ENCODE assay signal across 26 cellular contexts in the genomic region with DNA sequence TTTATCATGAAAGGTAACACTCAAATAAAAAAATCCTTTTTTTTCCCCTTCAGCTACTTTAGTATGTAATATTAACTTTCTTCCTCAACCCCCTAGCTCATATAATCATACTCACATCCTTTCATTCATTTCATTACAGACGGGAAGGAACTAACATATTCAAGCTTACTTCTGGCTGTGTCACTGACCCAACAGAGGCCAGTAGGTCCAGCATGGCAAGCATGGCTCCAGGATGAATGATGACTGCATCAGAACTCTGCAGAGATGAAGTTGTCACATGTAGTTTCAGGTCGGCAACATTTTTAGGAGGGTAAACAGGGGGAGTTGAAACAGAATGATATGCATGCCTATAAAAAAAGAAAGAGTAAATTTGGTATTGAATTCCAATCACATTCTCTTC.
"Had no signal": no experiment of that assay in that cellular context is flagged by ENCODE, and none has a peak within 500 bp of the region (broad histone marks: within the 10 kb centered on the region; RNA-seq: fewer than 3 reads in every experiment).

No MANE protein-coding gene starts in this region.

- H3K4me1 ChIP-seq: ascending aorta had no signal

- ATAC-seq: activated CD4-positive, alpha-beta T cell treated with anti-CD3 and anti-CD28 coated beads for 36 hours; activated CD8-positive, alpha-beta memory T cell treated with anti-CD3 and anti-CD28 coated beads, Interleukin-2, amount 10 ng/mL, durations not matched to agents 7 days and 5 days; activated CD8-positive, alpha-beta T cell treated with anti-CD3 and anti-CD28 coated beads, Interleukin-2, amount 10 ng/mL, durations not matched to agents 7 days and 5 days; activated naive CD8-positive, alpha-beta T cell treated with anti-CD3 and anti-CD28 coated beads, Interleukin-2, amount 50 U/mL, for 24 hours; esophagus mucosa; heart left ventricle had no signal

- H3K4me3 ChIP-seq: adrenal gland, ascending aorta, heart left ventricle had no signal

- H3K27ac ChIP-seq: adrenal gland, ascending aorta, heart left ventricle had no signal

- FAIRE-seq: colon, frontal cortex had no signal

- H3K36me3 Mint-ChIP-seq: activated CD4-positive, alpha-beta memory T cell treated with anti-CD3 and anti-CD28 coated beads for 36 hours; activated CD8-positive, alpha-beta memory T cell treated with anti-CD3 and anti-CD28 coated beads, Interleukin-2, amount 10 ng/mL, durations not matched to agents 7 days and 5 days; activated naive CD4-positive, alpha-beta T cell treated with anti-CD3 and anti-CD28 coated beads, Interleukin-2, amount 50 U/mL, for 24 hours; activated naive CD8-positive, alpha-beta T cell treated with anti-CD3 and anti-CD28 coated beads for 36 hours had no signal

- H3K4me3 Mint-ChIP-seq: activated CD4-positive, alpha-beta memory T cell treated with anti-CD3 and anti-CD28 coated beads for 36 hours; activated CD4-positive, alpha-beta T cell treated with anti-CD3 and anti-CD28 coated beads for 36 hours; activated CD4-positive, alpha-beta T cell treated with anti-CD3 and anti-CD28 coated beads, Interleukin-2, amount 10 ng/mL, durations not matched to agents 24 days and 14 days; activated CD8-positive, alpha-beta memory T cell treated with anti-CD3 and anti-CD28 coated beads, Interleukin-2, amount 10 ng/mL, durations not matched to agents 7 days and 5 days; activated CD8-positive, alpha-beta T cell treated with anti-CD3 and anti-CD28 coated beads, Interleukin-2, amount 10 ng/mL, durations not matched to agents 7 days and 5 days; activated naive CD4-positive, alpha-beta T cell treated with anti-CD3 and anti-CD28 coated beads for 36 hours; activated naive CD4-positive, alpha-beta T cell treated with anti-CD3 and anti-CD28 coated beads, Interleukin-2, amount 50 U/mL, for 24 hours; activated naive CD8-positive, alpha-beta T cell treated with anti-CD3 and anti-CD28 coated beads for 36 hours; activated naive CD8-positive, alpha-beta T cell treated with anti-CD3 and anti-CD28 coated beads, Interleukin-2, amount 50 U/mL, for 24 hours; activated T-helper 1 cell treated with anti-CD3 and anti-CD28 coated beads, Interleukin-12 subunit alpha, Interleukin-12 subunit beta, Interleukin-2, Interleukin-4 antibody, amounts not matched to agents 30 ng/mL and 10 ng/mL and 1 ng/mL, durations not matched to agents 14 hours and 24 hours and 36 hours had no signal

- H3K27me3 Mint-ChIP-seq: activated CD4-positive, alpha-beta memory T cell treated with anti-CD3 and anti-CD28 coated beads for 36 hours; activated CD4-positive, alpha-beta T cell treated with anti-CD3 and anti-CD28 coated beads for 36 hours; activated CD4-positive, alpha-beta T cell treated with anti-CD3 and anti-CD28 coated beads, Interleukin-2, amount 10 ng/mL, durations not matched to agents 24 days and 14 days; activated CD8-positive, alpha-beta memory T cell treated with anti-CD3 and anti-CD28 coated beads, Interleukin-2, amount 10 ng/mL, durations not matched to agents 7 days and 5 days; activated naive CD4-positive, alpha-beta T cell treated with anti-CD3 and anti-CD28 coated beads, Interleukin-2, amount 50 U/mL, for 24 hours; activated naive CD8-positive, alpha-beta T cell treated with anti-CD3 and anti-CD28 coated beads for 36 hours had no signal

- H3K9me3 Mint-ChIP-seq: activated CD4-positive, alpha-beta memory T cell treated with anti-CD3 and anti-CD28 coated beads for 36 hours; activated CD4-positive, alpha-beta T cell treated with anti-CD3 and anti-CD28 coated beads, Interleukin-2, amount 10 ng/mL, durations not matched to agents 24 days and 14 days; activated naive CD4-positive, alpha-beta T cell treated with anti-CD3 and anti-CD28 coated beads for 36 hours; activated naive CD4-positive, alpha-beta T cell treated with anti-CD3 and anti-CD28 coated beads, Interleukin-2, amount 50 U/mL, for 24 hours; activated naive CD8-positive, alpha-beta T cell treated with anti-CD3 and anti-CD28 coated beads for 36 hours; activated naive CD8-positive, alpha-beta T cell treated with anti-CD3 and anti-CD28 coated beads, Interleukin-2, amount 50 U/mL, for 24 hours; activated T-helper 1 cell treated with anti-CD3 and anti-CD28 coated beads, Interleukin-12 subunit alpha, Interleukin-12 subunit beta, Interleukin-2, Interleukin-4 antibody, amounts not matched to agents 30 ng/mL and 10 ng/mL and 1 ng/mL, durations not matched to agents 14 hours and 24 hours and 36 hours; activated T-helper 2 cell treated with anti-CD3 and anti-CD28 coated beads, Interferon-gamma antibody, Interleukin-2, Interleukin-4, amounts not matched to agents 10 μg/mL and 5 μg/mL and 100 μg/mL, durations not matched to agents 14 hours and 24 hours and 36 hours had no signal

- H3K27ac Mint-ChIP-seq: activated CD4-positive, alpha-beta memory T cell treated with anti-CD3 and anti-CD28 coated beads for 36 hours; activated CD4-positive, alpha-beta T cell treated with anti-CD3 and anti-CD28 coated beads for 36 hours; activated CD4-positive, alpha-beta T cell treated with anti-CD3 and anti-CD28 coated beads, Interleukin-2, amount 10 ng/mL, durations not matched to agents 24 days and 14 days; activated CD8-positive, alpha-beta memory T cell treated with anti-CD3 and anti-CD28 coated beads, Interleukin-2, amount 10 ng/mL, durations not matched to agents 7 days and 5 days; activated CD8-positive, alpha-beta T cell treated with anti-CD3 and anti-CD28 coated beads, Interleukin-2, amount 10 ng/mL, durations not matched to agents 7 days and 5 days; activated naive CD4-positive, alpha-beta T cell treated with anti-CD3 and anti-CD28 coated beads for 36 hours; activated naive CD4-positive, alpha-beta T cell treated with anti-CD3 and anti-CD28 coated beads, Interleukin-2, amount 50 U/mL, for 24 hours; activated naive CD8-positive, alpha-beta T cell treated with anti-CD3 and anti-CD28 coated beads for 36 hours; activated naive CD8-positive, alpha-beta T cell treated with anti-CD3 and anti-CD28 coated beads, Interleukin-2, amount 50 U/mL, for 24 hours; activated T-helper 1 cell treated with anti-CD3 and anti-CD28 coated beads, Interleukin-12 subunit alpha, Interleukin-12 subunit beta, Interleukin-2, Interleukin-4 antibody, amounts not matched to agents 30 ng/mL and 10 ng/mL and 1 ng/mL, durations not matched to agents 14 hours and 24 hours and 36 hours; activated T-helper 2 cell treated with anti-CD3 and anti-CD28 coated beads, Interferon-gamma antibody, Interleukin-2, Interleukin-4, amounts not matched to agents 10 μg/mL and 5 μg/mL and 100 μg/mL, durations not matched to agents 14 hours and 24 hours and 36 hours had no signal

- H3K4me1 Mint-ChIP-seq: activated CD4-positive, alpha-beta T cell treated with anti-CD3 and anti-CD28 coated beads for 36 hours; activated CD4-positive, alpha-beta T cell treated with anti-CD3 and anti-CD28 coated beads, Interleukin-2, amount 10 ng/mL, durations not matched to agents 24 days and 14 days; activated CD8-positive, alpha-beta memory T cell treated with anti-CD3 and anti-CD28 coated beads, Interleukin-2, amount 10 ng/mL, durations not matched to agents 7 days and 5 days; activated naive CD4-positive, alpha-beta T cell treated with anti-CD3 and anti-CD28 coated beads, Interleukin-2, amount 50 U/mL, for 24 hours; activated naive CD8-positive, alpha-beta T cell treated with anti-CD3 and anti-CD28 coated beads for 36 hours; activated naive CD8-positive, alpha-beta T cell treated with anti-CD3 and anti-CD28 coated beads, Interleukin-2, amount 50 U/mL, for 24 hours had no signal

- H3K27me3 ChIP-seq: adrenal gland, ascending aorta, heart left ventricle had no signal

- DNase-seq: activated CD4-positive, alpha-beta memory T cell treated with anti-CD3 and anti-CD28 coated beads for 36 hours; activated CD4-positive, alpha-beta T cell treated with anti-CD3 and anti-CD28 coated beads for 36 hours; activated CD4-positive, alpha-beta T cell treated with anti-CD3 and anti-CD28 coated beads, Interleukin-2, amount 10 ng/mL, durations not matched to agents 24 days and 14 days; activated CD4-positive, CD25-positive, alpha-beta regulatory T cell; activated CD4-positive, CD25-positive, alpha-beta regulatory T cell treated with anti-CD3 and anti-CD28 coated beads, Interleukin-2, amount 50 U/mL, for 72 hours; activated CD8-positive, alpha-beta memory T cell treated with anti-CD3 and anti-CD28 coated beads, Interleukin-2, amount 10 ng/mL, durations not matched to agents 7 days and 5 days; activated CD8-positive, alpha-beta memory T cell treated with anti-CD3 and anti-CD28 coated beads, Interleukin-2, amount 50 U/mL, for 4 hours; activated CD8-positive, alpha-beta T cell treated with anti-CD3 and anti-CD28 coated beads, Interleukin-2, amount 10 ng/mL, durations not matched to agents 7 days and 5 days; activated effector memory CD4-positive, alpha-beta T cell treated with anti-CD3 and anti-CD28 coated beads, Interleukin-2, amount 50 U/mL, for 16 hours; activated naive CD4-positive, alpha-beta T cell treated with anti-CD3 and anti-CD28 coated beads for 36 hours; activated naive CD8-positive, alpha-beta T cell treated with anti-CD3 and anti-CD28 coated beads for 36 hours; activated naive CD8-positive, alpha-beta T cell treated with anti-CD3 and anti-CD28 coated beads, Interleukin-2, amount 50 U/mL, for 24 hours; activated T-cell treated with anti-CD3 and anti-CD28 coated beads, Interleukin-2, amount 50 U/mL, for 1 hour; activated T-cell treated with anti-CD3 and anti-CD28 coated beads, Interleukin-2, amount 50 U/mL, for 48 hours; cortex of kidney; effector memory CD4-positive, alpha-beta T cell; heart left ventricle; T-helper 2 cell had no signal

- H3K9me3 ChIP-seq: adrenal gland, ascending aorta, heart left ventricle had no signal
